Comparison of ENCODE assay signal across 14 cellular contexts in genomic region chr3:60045686-60046085, GRCh38.
DNase-seq lines count a peak whose midpoint lies in the region; ATAC-seq and TF ChIP-seq lines count a peak whose summit lies in the region.
"Had no signal": no experiment of that assay in that cellular context is flagged by ENCODE, and none has a peak within 500 bp of the region (broad histone marks: within the 10 kb centered on the region; RNA-seq: fewer than 3 reads in every experiment).

No MANE protein-coding gene starts in this region.

- peak; percentile 23 for DNase-seq in SHP77 treated with DMSO at 0.1 percent for 48 hours (lab: John Stamatoyannopoulos, UW)
- no peak for DNase-seq in SHP77 (lab: John Stamatoyannopoulos, UW)
- no peak for DNase-seq in CD4-positive, alpha-beta T cell
- DNase-seq in NCI-H1092 treated with DMSO at 0.1 percent for 48 hours (lab: John Stamatoyannopoulos, UW): peak; percentile 70
- DNase-seq in central memory CD8-positive, alpha-beta T cell (ENCODE audit: low spot score in 2 of 2): no peak
- no peak for DNase-seq in tibial artery
- no peak for DNase-seq in activated CD4-positive, CD25-positive, alpha-beta regulatory T cell treated with anti-CD3 and anti-CD28 coated beads, Interleukin-2, amount 50 U/mL, for 72 hours
- DNase-seq: AML-193; CD4-positive, alpha-beta memory T cell; NCI-H1694 treated with DMSO at 0.1 percent for 48 hours had no signal

- no peak overlapping the region for H3K27ac ChIP-seq in CD4-positive, alpha-beta T cell (ENCODE audit: low read depth, low read length)
- no peak overlapping the region for H3K27ac ChIP-seq in tibial artery

- H3K9me3 Mint-ChIP-seq in CD4-positive, alpha-beta T cell: peaks cover 6% of the 10 kb centered on the region
- peaks cover 8% of the 10 kb centered on the region for H3K9me3 Mint-ChIP-seq in central memory CD8-positive, alpha-beta T cell

- CTCF ChIA-PET in CD4-positive, alpha-beta T cell (lab: Charles Lee): interaction anchor here (1.3 kb wide), 2 partner anchors 21 to 33 kb away, joined by 3 read pairs; no protein-coding TSS in a partner anchor

- H3K4me3 Mint-ChIP-seq in CD4-positive, alpha-beta T cell: no peak overlapping the region
- H3K4me3 Mint-ChIP-seq in central memory CD8-positive, alpha-beta T cell: no peak overlapping the region
- H3K4me3 Mint-ChIP-seq: GM23338 had no signal

- H3K27me3 Mint-ChIP-seq in CD4-positive, alpha-beta T cell: no peaks in the 10 kb centered on the region
- no peaks in the 10 kb centered on the region for H3K27me3 Mint-ChIP-seq in central memory CD8-positive, alpha-beta T cell
- H3K27me3 Mint-ChIP-seq: CD4-positive, alpha-beta memory T cell had no signal

- H3K27me3 ChIP-seq in CD4-positive, alpha-beta T cell (ENCODE audit: control insufficient read depth, insufficient read depth, low read length): no peaks in the 10 kb centered on the region
- H3K27me3 ChIP-seq in tibial artery: no peaks in the 10 kb centered on the region

- H3K4me3 ChIP-seq in tibial artery: no peak overlapping the region
- H3K4me3 ChIP-seq: GM23338 had no signal

- no peaks in the 10 kb centered on the region for H3K4me1 ChIP-seq in tibial artery

- H3K9me3 ChIP-seq in CD4-positive, alpha-beta T cell (ENCODE audit: control insufficient read depth, low read length): peaks cover 6% of the 10 kb centered on the region
- no peaks in the 10 kb centered on the region for H3K9me3 ChIP-seq in tibial artery

- no peak for TF ChIP-seq CTCF in CD4-positive, alpha-beta T cell (IDR thresholded peaks at IDR 0.05)
- TF ChIP-seq CTCF in tibial artery (IDR thresholded peaks at IDR 0.05): no peak

- intact Hi-C loops in CD4-positive, alpha-beta T cell (cut with DNase I, micrococcal nuclease): no loop called here
- intact Hi-C loops in tibial artery (cut with DNase I; ENCODE audit: low total_unique reads): no loop called here

- H3K36me3 Mint-ChIP-seq in CD4-positive, alpha-beta T cell (ENCODE audit: low read depth): peaks cover 80% of the 10 kb centered on the region
- peaks cover 2% of the 10 kb centered on the region for H3K36me3 Mint-ChIP-seq in central memory CD8-positive, alpha-beta T cell (ENCODE audit: insufficient read depth)

- no peak for ATAC-seq in CD4-positive, alpha-beta T cell (ENCODE audit: poor library complexity)
- ATAC-seq in central memory CD8-positive, alpha-beta T cell (replicated peaks; ENCODE audit: extremely low read depth, poor library complexity, severe bottlenecking): no peak
- ATAC-seq in GM18861 (IDR thresholded peaks at IDR 0.05; ENCODE audit: unreplicated experiment): no peak
- ATAC-seq: GM23338, Panc1, Right ventricle myocardium inferior had no signal

- peaks cover 88% of the 10 kb centered on the region for H3K4me1 Mint-ChIP-seq in CD4-positive, alpha-beta T cell (ENCODE audit: low read depth)
- H3K4me1 Mint-ChIP-seq in central memory CD8-positive, alpha-beta T cell: peaks cover 22% of the 10 kb centered on the region

- no peaks in the 10 kb centered on the region for H3K36me3 ChIP-seq in tibial artery

- H3K27ac Mint-ChIP-seq in CD4-positive, alpha-beta T cell: peak overlapping the region; percentile 93
- H3K27ac Mint-ChIP-seq in central memory CD8-positive, alpha-beta T cell (ENCODE audit: low read depth): peak overlapping the region; percentile 57
- H3K27ac Mint-ChIP-seq: GM23338 had no signal

- POLR2A ChIA-PET in CD4-positive, alpha-beta T cell (lab: Charles Lee): no interaction called here

Comparison
In these comparisons a context has a peak if more than half of its experiments do, and no peak if none do; other contexts are left out.
1. DNase-seq: peak in SHP77 treated with DMSO at 0.1 percent for 48 hours (single experiment) and NCI-H1092 treated with DMSO at 0.1 percent for 48 hours (single experiment); none in SHP77 (0 of 2), CD4-positive, alpha-beta T cell (0 of 10), central memory CD8-positive, alpha-beta T cell (0 of 2), tibial artery (0 of 2) and activated CD4-positive, CD25-positive, alpha-beta regulatory T cell treated with anti-CD3 and anti-CD28 coated beads, Interleukin-2, amount 50 U/mL, for 72 hours (single experiment).